In the genomic region with DNA sequence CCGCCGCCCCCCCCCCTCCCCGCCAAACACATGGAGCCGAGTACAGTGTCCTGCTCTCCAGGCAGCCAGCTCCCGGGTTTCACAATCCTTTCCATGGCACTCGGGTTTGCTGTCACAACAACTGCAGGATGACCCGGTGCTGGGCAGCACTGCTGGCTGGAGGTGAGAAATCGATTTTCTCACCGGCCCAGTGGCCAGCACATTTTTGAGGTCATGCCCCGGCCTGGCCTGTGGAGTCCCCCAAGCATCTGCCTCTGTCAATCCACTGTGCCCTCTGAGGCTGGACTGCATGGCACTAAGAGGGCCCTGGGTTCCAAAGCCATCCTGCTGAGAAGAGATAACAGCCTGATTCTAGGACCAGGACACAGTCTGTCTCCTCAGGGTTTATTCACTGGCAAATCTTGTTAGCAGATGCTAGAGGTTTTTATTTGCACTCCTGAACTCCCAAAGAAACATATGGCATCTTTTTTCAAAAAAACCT, we compare ENCODE assay signal across 11 cellular contexts.
A peak's percentile ranks its signal among the peaks of the same experiment; 100 is the strongest.
DNase-seq lines count a peak whose midpoint lies in the region; ATAC-seq, FAIRE-seq and TF ChIP-seq lines count a peak whose summit lies in the region.
"Had no signal": no experiment of that assay in that cellular context is flagged by ENCODE, and none has a peak within 500 bp of the region (broad histone marks: within the 10 kb centered on the region; RNA-seq: fewer than 3 reads in every experiment).

No MANE protein-coding gene starts in this region.

- POLR2A ChIA-PET in endothelial cell of umbilical vein (lab: Charles Lee) = no interaction called here

- DNase-seq in ELR (ENCODE audit: low read depth) = peak; percentile 19
- peak; percentile 2 for DNase-seq in NCI-H69 (lab: John Stamatoyannopoulos, UW)
- DNase-seq in endothelial cell of umbilical vein (ENCODE audit: low read depth, low spot score) = peak; percentile 16
- peak; percentile 18 for DNase-seq in renal cortical epithelial cell (ENCODE audit: low read depth)
- no peak for DNase-seq in D721Med (ENCODE audit: insufficient read length, low spot score)
- no peak for DNase-seq in activated T-cell treated with anti-CD3 and anti-CD28 coated beads, Interleukin-2, amount 50 U/mL, for 72 hours
- DNase-seq: activated CD4-positive, alpha-beta T cell treated with anti-CD3 and anti-CD28 coated beads for 1 hour; NCI-H345 had no signal

- peaks cover 32% of the 10 kb centered on the region for H3K4me1 ChIP-seq in endothelial cell of umbilical vein (ENCODE audit: control insufficient read depth, extremely low read depth, insufficient read depth, low read length)

- intact Hi-C loops in endothelial cell of umbilical vein (cut with micrococcal nuclease) = loop anchor here (1.0 kb wide), 1 partner anchor 182 kb away; no protein-coding TSS in a partner anchor

- CTCF ChIA-PET in endothelial cell of umbilical vein (lab: Charles Lee) = interaction anchor here (0.6 to 1.4 kb wide), 8 partner anchors 21 to 670 kb away, joined by 3 to 8 read pairs (median 3); no protein-coding TSS in a partner anchor

- H3K36me3 Mint-ChIP-seq in activated T-cell treated with anti-CD3 and anti-CD28 coated beads, Interleukin-2, amount 50 U/mL, for 72 hours (ENCODE audit: insufficient read depth in 2 of 2) = peaks cover 24 to 33% of the 10 kb centered on the region in 2 donors

- H3K27ac Mint-ChIP-seq in activated T-cell treated with anti-CD3 and anti-CD28 coated beads, Interleukin-2, amount 50 U/mL, for 72 hours = no peak overlapping the region

- no peak overlapping the region for H3K4me2 ChIP-seq in endothelial cell of umbilical vein (ENCODE audit: insufficient read depth, low read length)

- dilution Hi-C loops in endothelial cell of umbilical vein (cut with MboI; ENCODE audit: extremely low pct_ligation_motif_present, low sequenced_read_pairs) = loop anchor here (25.0 kb wide), 1 partner anchor 174 kb away; no protein-coding TSS in a partner anchor

- no peaks in the 10 kb centered on the region for H3K36me3 ChIP-seq in endothelial cell of umbilical vein (ENCODE audit: control insufficient read depth in 2 of 2, extremely low read depth in 1 of 2, insufficient read depth in 2 of 2, low read length in 2 of 2)

- H3K79me2 ChIP-seq in endothelial cell of umbilical vein (ENCODE audit: control insufficient read depth, insufficient read depth, low read length) = no peaks in the 10 kb centered on the region

- H3K4me3 Mint-ChIP-seq in activated T-cell treated with anti-CD3 and anti-CD28 coated beads, Interleukin-2, amount 50 U/mL, for 72 hours = no peak overlapping the region

- no peaks in the 10 kb centered on the region for H3K27me3 ChIP-seq in endothelial cell of umbilical vein (ENCODE audit: control insufficient read depth in 2 of 2, insufficient read depth in 2 of 2, low read length in 2 of 2)

- no peak for TF ChIP-seq POLR2A in endothelial cell of umbilical vein (IDR thresholded peaks at IDR 0.05; ENCODE audit: low read depth, low read length)

- H3K27me3 Mint-ChIP-seq in activated T-cell treated with anti-CD3 and anti-CD28 coated beads, Interleukin-2, amount 50 U/mL, for 72 hours (ENCODE audit: low read depth) = no peaks in the 10 kb centered on the region

- no peak overlapping the region for H3K4me3 ChIP-seq in endothelial cell of umbilical vein (replicated peaks in 1 of 3; ENCODE audit: insufficient read depth in 1 of 3, low read depth in 1 of 3, low read length in 3 of 3)

- BruUV-seq in endothelial cell of umbilical vein (replicated peaks; lab: Mats Ljungman, UMichigan) = no TSS peak

- no peak overlapping the region for H3K9ac ChIP-seq in endothelial cell of umbilical vein (replicated peaks; ENCODE audit: extremely low read depth, insufficient read depth, low read length)

- H2AFZ ChIP-seq in endothelial cell of umbilical vein (ENCODE audit: low read depth, low read length) = no peak overlapping the region

- peak; percentile 57 for FAIRE-seq in endothelial cell of umbilical vein (lab: Jason Lieb, UNC)
- FAIRE-seq in D721Med (lab: Jason Lieb, UNC) = no peak

- peaks cover 0 to 3% of the 10 kb centered on the region in 2 donors for H3K9me3 Mint-ChIP-seq in activated T-cell treated with anti-CD3 and anti-CD28 coated beads, Interleukin-2, amount 50 U/mL, for 72 hours

- ATAC-seq in activated T-cell treated with anti-CD3 and anti-CD28 coated beads, Interleukin-2, amount 50 U/mL, for 72 hours (replicated peaks in 1 of 2) = no peak
- ATAC-seq in GM21737 (IDR thresholded peaks at IDR 0.05; ENCODE audit: unreplicated experiment) = no peak
- ATAC-seq in GM18867 (IDR thresholded peaks at IDR 0.05; ENCODE audit: unreplicated experiment) = no peak

- H4K20me1 ChIP-seq in endothelial cell of umbilical vein (replicated peaks; ENCODE audit: control insufficient read depth, extremely low read depth, insufficient read depth, low read length) = no peaks in the 10 kb centered on the region

- no peaks in the 10 kb centered on the region for H3K9me1 ChIP-seq in endothelial cell of umbilical vein (replicated peaks; ENCODE audit: control insufficient read depth, extremely low read depth, insufficient read depth, low read length)

- peaks cover 65% of the 10 kb centered on the region for H3K4me1 Mint-ChIP-seq in activated T-cell treated with anti-CD3 and anti-CD28 coated beads, Interleukin-2, amount 50 U/mL, for 72 hours (ENCODE audit: low read depth)

- TF ChIP-seq CTCF in endothelial cell of umbilical vein (IDR thresholded peaks at IDR 0.05; ENCODE audit: extremely low read depth in 1 of 2, insufficient read depth in 1 of 2, low read depth in 1 of 2, low read length in 2 of 2) (no peak), D721Med (IDR thresholded peaks at IDR 0.05; ENCODE audit: insufficient read depth, missing control alignments) (no peak)

- H3K9me3 ChIP-seq in endothelial cell of umbilical vein (replicated peaks; ENCODE audit: control insufficient read depth, insufficient read depth, low read length) = no peaks in the 10 kb centered on the region

- no peak overlapping the region for H3K27ac ChIP-seq in endothelial cell of umbilical vein (ENCODE audit: insufficient read depth, low read depth, low read length)
- H3K27ac ChIP-seq: HL-60 had no signal

TF ChIP-seq in endothelial cell of umbilical vein, 7 proteins besides CTCF, POLR2A, EP300 and RAD21:
- no peak for TF ChIP-seq POLR2AphosphoS5 (IDR thresholded peaks at IDR 0.05; ENCODE audit: insufficient read depth, low read depth, low read length)
- TF ChIP-seq JUN (IDR thresholded peaks at IDR 0.05; ENCODE audit: borderline replicate concordance, insufficient read depth, insufficient read length, low read depth) = no peak
- no peak for TF ChIP-seq MYC (IDR thresholded peaks at IDR 0.05; ENCODE audit: low read depth, low read length)
- TF ChIP-seq MAX (IDR thresholded peaks at IDR 0.05; ENCODE audit: insufficient read depth, insufficient read length) = no peak
- no peak for TF ChIP-seq FOS (IDR thresholded peaks at IDR 0.05; ENCODE audit: borderline replicate concordance, insufficient read depth, low read length)
- no peak for TF ChIP-seq EZH2 (IDR thresholded peaks at IDR 0.05; ENCODE audit: borderline replicate concordance, low read depth, low read length, severe bottlenecking)
- TF ChIP-seq GATA2 (IDR thresholded peaks at IDR 0.05; ENCODE audit: insufficient read depth, insufficient read length, low read depth, low read length) = no peak

Comparison
In these comparisons a context has a peak if more than half of its experiments do, and no peak if none do; other contexts are left out.
1. DNase-seq: peak in ELR (single experiment), NCI-H69 (single experiment), endothelial cell of umbilical vein (single experiment) and renal cortical epithelial cell (single experiment); none in D721Med (single experiment) and activated T-cell treated with anti-CD3 and anti-CD28 coated beads, Interleukin-2, amount 50 U/mL, for 72 hours (0 of 2).